ENCODE assay signal across 8 cellular contexts in genomic region chr3:12187448-12188327, GRCh38. TPM values are rescaled to one million over a fixed set of nuclear protein-coding genes. Genes with fewer than 3 reads are reported as not detected.
A peak's percentile ranks its signal among the peaks of the same experiment; 100 is the strongest.
DNase-seq lines count a peak whose midpoint lies in the region; ATAC-seq and TF ChIP-seq lines count a peak whose summit lies in the region.

No MANE protein-coding gene starts in this region.

- H3K9me3 Mint-ChIP-seq in activated naive CD4-positive, alpha-beta T cell treated with anti-CD3 and anti-CD28 coated beads for 36 hours, result no peaks in the 10 kb centered on the region

- no peaks in the 10 kb centered on the region for H3K27me3 ChIP-seq in DOHH2 (ENCODE audit: control insufficient read depth, low read length)

- H3K36me3 Mint-ChIP-seq in activated naive CD4-positive, alpha-beta T cell treated with anti-CD3 and anti-CD28 coated beads for 36 hours (ENCODE audit: low read depth), result no peaks in the 10 kb centered on the region

- TF ChIP-seq CTCF in DOHH2 (IDR thresholded peaks at IDR 0.05; ENCODE audit: low read depth, low read length, poor library complexity, severe bottlenecking), result no peak

- peaks cover 24% of the 10 kb centered on the region for H3K4me1 ChIP-seq in DOHH2 (ENCODE audit: control insufficient read depth, low read length)

- H3K36me3 ChIP-seq in DOHH2 (ENCODE audit: control insufficient read depth, low read length), result no peaks in the 10 kb centered on the region

- peak overlapping the region; percentile 43 for H3K27ac ChIP-seq in DOHH2 (ENCODE audit: low read depth, low read length)

- peak overlapping the region; percentile 26 for H3K4me3 Mint-ChIP-seq in activated naive CD4-positive, alpha-beta T cell treated with anti-CD3 and anti-CD28 coated beads for 36 hours

- H3K4me3 ChIP-seq in DOHH2 (ENCODE audit: low read length), result peak overlapping the region; percentile 35

- intact Hi-C loops in activated naive CD4-positive, alpha-beta T cell treated with anti-CD3 and anti-CD28 coated beads for 36 hours (cut with micrococcal nuclease), result loop anchor here (1.0 kb wide), 1 partner anchor 8 kb away; no protein-coding TSS in a partner anchor

- peak overlapping the region; percentile 84 for H3K27ac Mint-ChIP-seq in activated naive CD4-positive, alpha-beta T cell treated with anti-CD3 and anti-CD28 coated beads for 36 hours

- ATAC-seq in GM21529 (IDR thresholded peaks at IDR 0.05; ENCODE audit: unreplicated experiment), result peak; percentile 75

- no peaks in the 10 kb centered on the region for H3K9me3 ChIP-seq in DOHH2 (ENCODE audit: control insufficient read depth, insufficient read depth, low read length)

- no peaks in the 10 kb centered on the region for H4K20me1 ChIP-seq in DOHH2 (ENCODE audit: control insufficient read depth, insufficient read depth, low read depth, low read length)

- no peaks in the 10 kb centered on the region for H3K79me2 ChIP-seq in DOHH2 (ENCODE audit: control insufficient read depth, low read length)

- H3F3A ChIP-seq in DOHH2 (ENCODE audit: control insufficient read depth, insufficient read depth), result no peaks in the 10 kb centered on the region

- H3K27me3 Mint-ChIP-seq in activated naive CD4-positive, alpha-beta T cell treated with anti-CD3 and anti-CD28 coated beads for 36 hours (ENCODE audit: low read depth), result no peaks in the 10 kb centered on the region

- peak; percentile 43 for DNase-seq in LHCN-M2 (ENCODE audit: low read depth)
- peak; percentile 80 for DNase-seq in activated naive CD4-positive, alpha-beta T cell treated with anti-CD3 and anti-CD28 coated beads for 36 hours
- peak; percentile 78 for DNase-seq in iris pigment epithelial cell (ENCODE audit: low read depth)
- peak; percentile 64 to 79 (median 66) for DNase-seq in stimulated activated CD4-positive, alpha-beta T cell treated with anti-CD3 and anti-CD28 coated beads, TNF-alpha, amount 100 ng/mL, for 48 hours (ENCODE audit: low read depth in 3 of 3)
- DNase-seq in NCI-H1694 treated with DMSO at 0.1 percent for 48 hours (lab: John Stamatoyannopoulos, UW), result no peak
- no peak for DNase-seq in amniotic stem cell (lab: John Stamatoyannopoulos, UW)

- no peaks in the 10 kb centered on the region for H3K9me2 ChIP-seq in DOHH2 (replicated peaks; ENCODE audit: control insufficient read depth, low read length)

- peak overlapping the region; percentile 59 for H3K4me2 ChIP-seq in DOHH2 (ENCODE audit: low read length)

- H3K4me1 Mint-ChIP-seq in activated naive CD4-positive, alpha-beta T cell treated with anti-CD3 and anti-CD28 coated beads for 36 hours (ENCODE audit: low read depth), result peaks cover 17% of the 10 kb centered on the region

- CTCF ChIA-PET in activated naive CD4-positive, alpha-beta T cell treated with anti-CD3 and anti-CD28 coated beads for 36 hours (lab: Charles Lee), result interaction anchor here (0.6 to 2.0 kb wide), 4 partner anchors 12 to 296 kb away, joined by 3 to 8 read pairs (median 3); no protein-coding TSS in a partner anchor

RNA-seq across cellular contexts. Expression of gene TIMP4, which starts 29.0 kb away (rescaled TPM):
- total RNA-seq in LHCN-M2 (2014; rRNA removed), result 0.46 and 0.51 TPM in 2 replicates
- 0.34 TPM for polyA plus RNA-seq in LHCN-M2 (2012)
- total RNA-seq in activated naive CD4-positive, alpha-beta T cell treated with anti-CD3 and anti-CD28 coated beads for 36 hours, result under 1 TPM in 1 of 2 experiments, not detected in 1; 0.12 TPM

Comparison
In these comparisons a context has a peak if more than half of its experiments do, and no peak if none do; other contexts are left out.
1. DNase-seq: peak in LHCN-M2 (single experiment), activated naive CD4-positive, alpha-beta T cell treated with anti-CD3 and anti-CD28 coated beads for 36 hours (single experiment), iris pigment epithelial cell (single experiment) and stimulated activated CD4-positive, alpha-beta T cell treated with anti-CD3 and anti-CD28 coated beads, TNF-alpha, amount 100 ng/mL, for 48 hours (3 of 3); none in NCI-H1694 treated with DMSO at 0.1 percent for 48 hours (single experiment) and amniotic stem cell (single experiment).